22 cellular contexts compared by ENCODE assay signal in genomic region chr15:36758800-36759199, GRCh38.
"Had no signal": no experiment of that assay in that cellular context is flagged by ENCODE, and none has a peak within 500 bp of the region (broad histone marks: within the 10 kb centered on the region; RNA-seq: fewer than 3 reads in every experiment).

No MANE protein-coding gene starts in this region.

- H3K27me3 Mint-ChIP-seq: naive B cell, progenitor cell of endocrine pancreas had no signal

- H3K4me1 Mint-ChIP-seq: naive B cell, nephron had no signal

- H3K4me3 Mint-ChIP-seq: naive B cell, nephron had no signal

- H3K36me3 ChIP-seq: pancreas, stomach, thoracic aorta, transverse colon had no signal

- ATAC-seq: heart left ventricle, left colon, left ventricle myocardium superior, pancreas, right cardiac atrium had no signal

- H3K4me1 ChIP-seq: pancreas, stomach, transverse colon had no signal

- DNase-seq: dorsolateral prefrontal cortex; effector CD8-positive, alpha-beta T cell; foreskin melanocyte; heart left ventricle; hippocampal formation; left colon; left ventricle myocardium superior; mesenchymal stem cell; naive B cell; occipital lobe; pancreas; right cardiac atrium; small intestine; stimulated activated CD4-positive, alpha-beta T cell treated with anti-CD3 and anti-CD28 coated beads, Interleukin-12 subunit alpha, Interleukin-12 subunit beta, amount 100 ng/mL, for 4 hours; stimulated activated naive CD4-positive, alpha-beta T cell; stomach; substantia nigra; transverse colon had no signal

- H3K9me3 ChIP-seq: pancreas, thoracic aorta, transverse colon had no signal

- H3K4me3 ChIP-seq: dorsolateral prefrontal cortex, heart left ventricle, lung, pancreas, stomach, thoracic aorta, transverse colon had no signal

- H3K27ac ChIP-seq: dorsolateral prefrontal cortex, heart left ventricle, pancreas, stomach, thoracic aorta, transverse colon had no signal

- H3K27me3 ChIP-seq: dorsolateral prefrontal cortex, heart left ventricle, pancreas, stomach, transverse colon had no signal

- H3K27ac Mint-ChIP-seq: naive B cell, nephron, progenitor cell of endocrine pancreas had no signal
